ENCODE assay signal across 8 cellular contexts in genomic region chr12:52010152-52010622, GRCh38. TPM values are rescaled to one million over a fixed set of nuclear protein-coding genes. Genes with fewer than 3 reads are reported as not detected.
DNase-seq lines count a peak whose midpoint lies in the region; ATAC-seq and TF ChIP-seq lines count a peak whose summit lies in the region.

No MANE protein-coding gene starts in this region.

- DNase-seq in C1 segment of cervical spinal cord (lab: John Stamatoyannopoulos, UW): peak in 10 of 14 donors; percentile 23 to 80 (median 45)
- DNase-seq in SW480 (ENCODE audit: low spot score): peak; percentile 29
- DNase-seq in globus pallidus (ENCODE audit: low spot score): peak; percentile 88
- DNase-seq in osteocyte (ENCODE audit: extremely low spot score, unreplicated experiment): peak; percentile 95
- no peak for DNase-seq in PC-9
- DNase-seq in D341Med (ENCODE audit: low spot score): no peak

- no peaks in the 10 kb centered on the region for H3K36me3 ChIP-seq in PC-9 (ENCODE audit: low read depth)

- BruUV-seq in PC-9 (replicated peaks; lab: Mats Ljungman, UMichigan): no TSS peak

- H3K9me3 Mint-ChIP-seq in osteocyte (ENCODE audit: unreplicated experiment): no peaks in the 10 kb centered on the region

- H3F3A ChIP-seq in PC-9 (ENCODE audit: insufficient read depth, low read depth): no peaks in the 10 kb centered on the region

- no peak overlapping the region for H3K27ac ChIP-seq in PC-9

- no peaks in the 10 kb centered on the region for H3K27me3 ChIP-seq in PC-9 (ENCODE audit: insufficient read depth, low read depth)

- intact Hi-C loops in PC-9 (cut with micrococcal nuclease; ENCODE audit: unreplicated experiment): no loop called here

- H2AFZ ChIP-seq in PC-9: no peak overlapping the region

- TF ChIP-seq CTCF in osteocyte (IDR thresholded peaks at IDR 0.05) (no peak), PC-9 (conservative IDR thresholded peaks at IDR 0.05) (no peak)

- POLR2A ChIA-PET in PC-9 (lab: Charles Lee; ENCODE audit: unreplicated experiment): no interaction called here

- H3K27ac Mint-ChIP-seq in osteocyte (ENCODE audit: unreplicated experiment): peak overlapping the region; percentile 89

- CTCF ChIA-PET in PC-9 (lab: Charles Lee): interaction anchor here (0.6 to 0.7 kb wide), 2 partner anchors 13 to 494 kb away, joined by 3 read pairs; no protein-coding TSS in a partner anchor

- H3K4me3 Mint-ChIP-seq in osteocyte (ENCODE audit: unreplicated experiment): peak overlapping the region; percentile 55

- H3K36me3 Mint-ChIP-seq in osteocyte (ENCODE audit: unreplicated experiment): peaks cover 2% of the 10 kb centered on the region

- H3K9me3 ChIP-seq in PC-9 (ENCODE audit: insufficient read depth, low read depth): no peaks in the 10 kb centered on the region

- H3K27me3 Mint-ChIP-seq in osteocyte (ENCODE audit: unreplicated experiment): no peaks in the 10 kb centered on the region

- peaks cover 36% of the 10 kb centered on the region for H3K4me1 Mint-ChIP-seq in osteocyte (ENCODE audit: unreplicated experiment)

- no peak for ATAC-seq in GM21717 (IDR thresholded peaks at IDR 0.05; ENCODE audit: unreplicated experiment)
- no peak for ATAC-seq in GM21447 (IDR thresholded peaks at IDR 0.05; ENCODE audit: unreplicated experiment)

- no peaks in the 10 kb centered on the region for H3K9me2 ChIP-seq in PC-9 (ENCODE audit: insufficient read depth)

- no peak overlapping the region for H3K4me2 ChIP-seq in PC-9

- H4K20me1 ChIP-seq in PC-9 (ENCODE audit: insufficient read depth): no peaks in the 10 kb centered on the region

- H3K4me1 ChIP-seq in PC-9 (replicated peaks; ENCODE audit: insufficient read depth): no peaks in the 10 kb centered on the region

- H3K79me2 ChIP-seq in PC-9 (ENCODE audit: low read depth): no peaks in the 10 kb centered on the region

- H3K4me3 ChIP-seq in PC-9: no peak overlapping the region

RNA-seq across cellular contexts. Expression of gene TAMALIN, which starts 3.4 kb away (rescaled TPM):
- 22.5 and 25.5 TPM in 2 replicates for total RNA-seq in osteocyte
- total RNA-seq in PC-9 (2021): 0.50 TPM in 1 of 2 replicates, not detected in the other

RNA-seq across cellular contexts. Expression of gene NR4A1, which starts 41.1 kb away (rescaled TPM):
- total RNA-seq in osteocyte: 6.7 and 13.0 TPM in 2 replicates
- total RNA-seq in PC-9 (2021): 6.5 and 13.4 TPM in 2 replicates

RNA-seq across cellular contexts. Expression of gene ACVR1B, which starts 58.7 kb away (rescaled TPM):
- total RNA-seq in osteocyte (15.2 and 15.8 TPM in 2 replicates), PC-9 (2021) (13.4 and 15.4 TPM in 2 replicates)

RNA-seq across cellular contexts. Expression of gene ATG101, which starts 59.6 kb away (rescaled TPM):
- total RNA-seq in osteocyte (41.7 and 46.1 TPM in 2 replicates), PC-9 (2021) (44.6 and 59.0 TPM in 2 replicates)

Comparison
In these comparisons a context has a peak if more than half of its experiments do, and no peak if none do; other contexts are left out.
1. DNase-seq: peak in C1 segment of cervical spinal cord (10 of 14), SW480 (single experiment), globus pallidus (single experiment) and osteocyte (single experiment); none in PC-9 (0 of 2) and D341Med (single experiment).
2. RNA of gene TAMALIN, which starts 3.4 kb away (total RNA-seq): 22.5 to 25.5 TPM in osteocyte; 0.50 TPM in PC-9; every median in the first group is over 10 times any median in the second.